ENCODE assay signal across 21 cellular contexts in genomic region chr13:89930861-89931260, GRCh38.
A peak's percentile ranks its signal among the peaks of the same experiment; 100 is the strongest.
DNase-seq lines count a peak whose midpoint lies in the region; ATAC-seq and TF ChIP-seq lines count a peak whose summit lies in the region.
"Had no signal": no experiment of that assay in that cellular context is flagged by ENCODE, and none has a peak within 500 bp of the region (broad histone marks: within the 10 kb centered on the region; RNA-seq: fewer than 3 reads in every experiment).

No MANE protein-coding gene starts in this region.

- no peaks in the 10 kb centered on the region for H3K36me3 ChIP-seq in Caco-2 (ENCODE audit: control insufficient read depth, insufficient read depth, low read length)
- no peaks in the 10 kb centered on the region for H3K36me3 ChIP-seq in hepatocyte (replicated peaks; ENCODE audit: insufficient read depth, low read depth)
- H3K36me3 ChIP-seq in neural progenitor cell, result no peaks in the 10 kb centered on the region
- no peaks in the 10 kb centered on the region for H3K36me3 ChIP-seq in psoas muscle (ENCODE audit: insufficient read depth in 1 of 2, low read depth in 1 of 2)
- no peaks in the 10 kb centered on the region for H3K36me3 ChIP-seq in gastrocnemius medialis
- H3K36me3 ChIP-seq: BLaER1 treated with 17β-estradiol and CSF1 and Interleukin-3, amounts not matched to agents 10 nM and 100 nM; SJSA1 had no signal

- 53% methylated on average over 2 of the region's 2 CpGs for WGBS in hepatocyte (ENCODE audit: low lambda C conversion rate, missing lambda C conversion rate)
- 52 to 66% (median 57%) methylated on average over 2 of the region's 2 CpGs for WGBS in psoas muscle, 3 donors

- ATAC-seq in psoas muscle, result no peak
- no peak for ATAC-seq in gastrocnemius medialis
- ATAC-seq: A549 had no signal

- H3K9me3 Mint-ChIP-seq in Caco-2 (ENCODE audit: unreplicated experiment) (no peaks in the 10 kb centered on the region), neural progenitor cell (peaks cover 3% of the 10 kb centered on the region)

- no peaks in the 10 kb centered on the region for H3K9me2 ChIP-seq in hepatocyte (replicated peaks; ENCODE audit: insufficient read depth)

- TF ChIP-seq CTCF in Caco-2 (IDR thresholded peaks at IDR 0.05; ENCODE audit: insufficient read depth in 1 of 2, low read depth in 1 of 2, low read length in 1 of 2, severe bottlenecking in 1 of 2, unreplicated experiment in 1 of 2) (no peak), hepatocyte (IDR thresholded peaks at IDR 0.05; ENCODE audit: poor library complexity) (no peak), neural progenitor cell (IDR thresholded peaks at IDR 0.05) (no peak), psoas muscle (IDR thresholded peaks at IDR 0.05) (no peak), gastrocnemius medialis (IDR thresholded peaks at IDR 0.05 in 4 of 5, conservative IDR thresholded peaks at IDR 0.05 in 1 of 5) (no peak)

- no peaks in the 10 kb centered on the region for H3K27me3 ChIP-seq in Caco-2 (replicated peaks; ENCODE audit: control insufficient read depth, insufficient read depth, low read length)
- H3K27me3 ChIP-seq in hepatocyte, result no peaks in the 10 kb centered on the region
- H3K27me3 ChIP-seq in neural progenitor cell, result no peaks in the 10 kb centered on the region
- H3K27me3 ChIP-seq in psoas muscle (ENCODE audit: insufficient read depth in 3 of 3, low read length in 2 of 3), result no peaks in the 10 kb centered on the region
- H3K27me3 ChIP-seq in gastrocnemius medialis, result no peaks in the 10 kb centered on the region
- H3K27me3 ChIP-seq: BLaER1 treated with 17β-estradiol and CSF1 and Interleukin-3, amounts not matched to agents 10 nM and 100 nM; SJSA1 had no signal

- H3K9me3 ChIP-seq in Caco-2, result no peaks in the 10 kb centered on the region
- H3K9me3 ChIP-seq in hepatocyte (ENCODE audit: low read depth), result no peaks in the 10 kb centered on the region
- no peaks in the 10 kb centered on the region for H3K9me3 ChIP-seq in neural progenitor cell (ENCODE audit: low read depth)
- H3K9me3 ChIP-seq in psoas muscle, result no peaks in the 10 kb centered on the region
- no peaks in the 10 kb centered on the region for H3K9me3 ChIP-seq in gastrocnemius medialis
- H3K9me3 ChIP-seq: A549; BLaER1 treated with 17β-estradiol and CSF1 and Interleukin-3, amounts not matched to agents 10 nM and 100 nM; SJSA1 had no signal

- no peak for TF ChIP-seq POLR2A in gastrocnemius medialis (IDR thresholded peaks at IDR 0.05)

- H3K27ac ChIP-seq in hepatocyte (no peak overlapping the region), neural progenitor cell (no peak overlapping the region), psoas muscle (no peak overlapping the region), gastrocnemius medialis (no peak overlapping the region)
- H3K27ac ChIP-seq: A549; BLaER1 treated with 17β-estradiol and CSF1 and Interleukin-3, amounts not matched to agents 10 nM and 100 nM; PC-9; SJSA1 had no signal

- CTCF ChIA-PET in Caco-2 (lab: Charles Lee), result no interaction called here

- H3K4me1 ChIP-seq in Caco-2, result peaks cover 11% of the 10 kb centered on the region; the same call in 1 of the 2 replicates
- no peaks in the 10 kb centered on the region for H3K4me1 ChIP-seq in hepatocyte (ENCODE audit: insufficient read depth)
- H3K4me1 ChIP-seq in neural progenitor cell, result no peaks in the 10 kb centered on the region
- H3K4me1 ChIP-seq in psoas muscle, result no peaks in the 10 kb centered on the region
- no peaks in the 10 kb centered on the region for H3K4me1 ChIP-seq in gastrocnemius medialis
- H3K4me1 ChIP-seq: A549; BLaER1 treated with 17β-estradiol and CSF1 and Interleukin-3, amounts not matched to agents 10 nM and 100 nM; SJSA1 had no signal

- H3K79me2 ChIP-seq in hepatocyte, result no peaks in the 10 kb centered on the region
- H3K79me2 ChIP-seq in neural progenitor cell (ENCODE audit: low read depth), result no peaks in the 10 kb centered on the region

- DNase-seq in Caco-2, result peak; percentile 25 to 43
- peak; percentile 3 for DNase-seq in HuH-7.5 (ENCODE audit: low spot score)
- peak; percentile 41 for DNase-seq in hepatocyte (ENCODE audit: low spot score)
- DNase-seq in neural progenitor cell (ENCODE audit: low spot score), result no peak
- DNase-seq in psoas muscle, result no peak
- no peak for DNase-seq in NOMO-1 treated with DMSO at 0.1 percent for 48 hours (lab: John Stamatoyannopoulos, UW; ENCODE audit: unreplicated experiment)
- no peak for DNase-seq in gastrocnemius medialis
- DNase-seq in NCI-H82 treated with DMSO at 0.1 percent for 48 hours (lab: John Stamatoyannopoulos, UW; ENCODE audit: unreplicated experiment), result no peak
- DNase-seq: CD8-positive, alpha-beta memory T cell; DMS 273 treated with DMSO at 0.1 percent for 48 hours; H7; Kasumi-1; NCI-H1105; NCI-H1694 treated with DMSO at 0.1 percent for 48 hours; NCI-H2107; NCI-H446; NCI-H69; PC-9 had no signal

- in situ Hi-C loops in gastrocnemius medialis (cut with MboI; ENCODE audit: low sequenced_read_pairs in 4 of 4), result no loop called here

- no peak overlapping the region for H3K9ac ChIP-seq in neural progenitor cell
- H3K9ac ChIP-seq: BLaER1 treated with 17β-estradiol and CSF1 and Interleukin-3, amounts not matched to agents 10 nM and 100 nM had no signal

- H3K36me3 Mint-ChIP-seq in Caco-2 (ENCODE audit: insufficient read depth, unreplicated experiment) (no peaks in the 10 kb centered on the region), neural progenitor cell (no peaks in the 10 kb centered on the region)

- H3K4me2 ChIP-seq in hepatocyte (peak overlapping the region; percentile 46), neural progenitor cell (no peak overlapping the region)
- H3K4me2 ChIP-seq: A549; BLaER1 treated with 17β-estradiol and CSF1 and Interleukin-3, amounts not matched to agents 10 nM and 100 nM; PC-9 had no signal

- no peak overlapping the region for H3K4me3 ChIP-seq in Caco-2 (ENCODE audit: low read depth, low read length)
- H3K4me3 ChIP-seq in hepatocyte, result no peak overlapping the region
- H3K4me3 ChIP-seq in neural progenitor cell, result no peak overlapping the region
- no peak overlapping the region for H3K4me3 ChIP-seq in psoas muscle
- H3K4me3 ChIP-seq in gastrocnemius medialis, result no peak overlapping the region
- H3K4me3 ChIP-seq: A549; BLaER1 treated with 17β-estradiol and CSF1 and Interleukin-3, amounts not matched to agents 10 nM and 100 nM; PC-9; SJSA1 had no signal

- POLR2A ChIA-PET in Caco-2 (lab: Charles Lee), result no interaction called here

- H3K27ac Mint-ChIP-seq in Caco-2 (ENCODE audit: unreplicated experiment), result no peak overlapping the region
- H3K27ac Mint-ChIP-seq in neural progenitor cell, result no peak overlapping the region

- H3K4me1 Mint-ChIP-seq in Caco-2 (ENCODE audit: low read depth, unreplicated experiment), result peaks cover 9% of the 10 kb centered on the region
- peaks cover 12% of the 10 kb centered on the region for H3K4me1 Mint-ChIP-seq in neural progenitor cell
- H3K4me1 Mint-ChIP-seq: CD8-positive, alpha-beta memory T cell had no signal

- no peaks in the 10 kb centered on the region for H4K20me1 ChIP-seq in hepatocyte (ENCODE audit: insufficient read depth, poor library complexity, severe bottlenecking)
- H4K20me1 ChIP-seq in neural progenitor cell (ENCODE audit: low read depth), result no peaks in the 10 kb centered on the region
- H4K20me1 ChIP-seq: BLaER1 treated with 17β-estradiol and CSF1 and Interleukin-3, amounts not matched to agents 10 nM and 100 nM had no signal

- peak overlapping the region; percentile 26 for H2AFZ ChIP-seq in hepatocyte
- H2AFZ ChIP-seq in neural progenitor cell (replicated peaks), result peak overlapping the region; percentile 51
- H2AFZ ChIP-seq: PC-9 had no signal

- H3K27me3 Mint-ChIP-seq in Caco-2 (ENCODE audit: insufficient read depth, unreplicated experiment) (no peaks in the 10 kb centered on the region), neural progenitor cell (ENCODE audit: insufficient read depth, low read depth) (no peaks in the 10 kb centered on the region)
- H3K27me3 Mint-ChIP-seq: CD8-positive, alpha-beta memory T cell had no signal

- H3K4me3 Mint-ChIP-seq in Caco-2 (ENCODE audit: unreplicated experiment) (peak overlapping the region; percentile 42), neural progenitor cell (no peak overlapping the region)
- H3K4me3 Mint-ChIP-seq: CD8-positive, alpha-beta memory T cell had no signal

- no peaks in the 10 kb centered on the region for H3F3A ChIP-seq in neural progenitor cell (ENCODE audit: low read depth)

- no TSS peak for BruUV-seq in Caco-2 (replicated peaks; lab: Mats Ljungman, UMichigan)

- intact Hi-C loops in Caco-2 (cut with micrococcal nuclease; ENCODE audit: unreplicated experiment), result loop anchor here (1.0 kb wide), 1 partner anchor 937 kb away; no protein-coding TSS in a partner anchor
- intact Hi-C loops in psoas muscle (cut with DNase I), result no loop called here
- intact Hi-C loops in gastrocnemius medialis (cut with DNase I; ENCODE audit: low total_unique reads), result no loop called here

Comparison
In these comparisons a context has a peak if more than half of its experiments do, and no peak if none do; other contexts are left out.
1. DNase-seq: peak in Caco-2 (2 of 2), HuH-7.5 (single experiment) and hepatocyte (single experiment); none in neural progenitor cell (single experiment), psoas muscle (0 of 2), NOMO-1 treated with DMSO at 0.1 percent for 48 hours (single experiment), gastrocnemius medialis (0 of 2) and NCI-H82 treated with DMSO at 0.1 percent for 48 hours (single experiment).